Comparison of ENCODE assay signal across 11 cellular contexts in genomic region chr9:35078066-35078465, GRCh38. TPM values are rescaled to one million over a fixed set of nuclear protein-coding genes. Genes with fewer than 3 reads are reported as not detected.
DNase-seq lines count a peak whose midpoint lies in the region; ATAC-seq, FAIRE-seq and TF ChIP-seq lines count a peak whose summit lies in the region.
"Had no signal": no experiment of that assay in that cellular context is flagged by ENCODE, and none has a peak within 500 bp of the region (broad histone marks: within the 10 kb centered on the region; RNA-seq: fewer than 3 reads in every experiment).

No MANE protein-coding gene starts in this region.

- H3K9me3 Mint-ChIP-seq in stimulated activated naive CD8-positive, alpha-beta T cell treated with anti-CD3 and anti-CD28 coated beads, Interleukin-15, Interleukin-2, amounts not matched to agents 100 ng/mL and 50 ng/mL, for 24 hours = no peaks in the 10 kb centered on the region
- H3K9me3 Mint-ChIP-seq in WTC11 = no peaks in the 10 kb centered on the region

- H3K27me3 ChIP-seq in iPS-15b (ENCODE audit: control insufficient read depth, insufficient read depth, low read length) = no peaks in the 10 kb centered on the region
- no peaks in the 10 kb centered on the region for H3K27me3 ChIP-seq in aorta (ENCODE audit: control insufficient read depth in 1 of 2, insufficient read depth in 2 of 2, low read length in 1 of 2)

- no peak for TF ChIP-seq CTCF in WTC11 (IDR thresholded peaks at IDR 0.05)

- H3K4me1 ChIP-seq in iPS-15b (ENCODE audit: control insufficient read depth, insufficient read depth, low read length) = peaks cover 8% of the 10 kb centered on the region
- no peaks in the 10 kb centered on the region for H3K4me1 ChIP-seq in aorta (ENCODE audit: control insufficient read depth in 1 of 2, insufficient read depth in 2 of 2, low read length in 2 of 2)

- peaks cover 30% of the 10 kb centered on the region for H3K36me3 ChIP-seq in iPS-15b (ENCODE audit: control insufficient read depth, insufficient read depth, low read length)
- H3K36me3 ChIP-seq in aorta (ENCODE audit: control insufficient read depth in 1 of 2, insufficient read depth in 2 of 2, low read length in 1 of 2) = no peaks in the 10 kb centered on the region

- CTCF ChIA-PET in WTC11 (lab: Charles Lee) = interaction anchor here (1.1 to 1.9 kb wide), 2 partner anchors 38 to 376 kb away, joined by 3 to 6 read pairs; no protein-coding TSS in a partner anchor

- FAIRE-seq in RCC 7860 (lab: Jason Lieb, UNC) = no peak

- ATAC-seq in stimulated activated naive CD8-positive, alpha-beta T cell treated with anti-CD3 and anti-CD28 coated beads, Interleukin-15, Interleukin-2, amounts not matched to agents 100 U/mL and 50 U/mL, for 24 hours = no peak
- ATAC-seq in WTC11 = no peak
- ATAC-seq in aorta (ENCODE audit: low FRiP score) = no peak

- no peak for DNase-seq in stimulated activated naive CD8-positive, alpha-beta T cell treated with anti-CD3 and anti-CD28 coated beads, Interleukin-15, Interleukin-2, amounts not matched to agents 100 U/mL and 50 U/mL, for 24 hours
- no peak for DNase-seq in WTC11 (ENCODE audit: low spot score)
- no peak for DNase-seq in SIG-M5 treated with dmso at 0.1 percent for 504 hours (lab: John Stamatoyannopoulos, UW; ENCODE audit: unreplicated experiment)
- no peak for DNase-seq in RCC 7860 (ENCODE audit: low spot score)
- DNase-seq in NCI-H1417 (lab: John Stamatoyannopoulos, UW) = no peak
- no peak for DNase-seq in aorta
- DNase-seq: NCI-H1436; stimulated activated CD8-positive, alpha-beta memory T cell treated with anti-CD3 and anti-CD28 coated beads, Interleukin-4, amount 100 ng/mL, for 48 hours; SW 1271 had no signal

- H3K9me3 ChIP-seq in iPS-15b (ENCODE audit: control insufficient read depth, insufficient read depth, low read length) (no peaks in the 10 kb centered on the region), aorta (ENCODE audit: control insufficient read depth, low read length) (no peaks in the 10 kb centered on the region)

- H3K36me3 Mint-ChIP-seq in stimulated activated naive CD8-positive, alpha-beta T cell treated with anti-CD3 and anti-CD28 coated beads, Interleukin-15, Interleukin-2, amounts not matched to agents 100 ng/mL and 50 ng/mL, for 24 hours (ENCODE audit: low read depth) = peaks cover 41% of the 10 kb centered on the region
- peaks cover 47% of the 10 kb centered on the region for H3K36me3 Mint-ChIP-seq in WTC11

- POLR2A ChIA-PET in WTC11 (lab: Charles Lee) = interaction anchor here (2.2 kb wide), 1 partner anchor 19 kb away, joined by 9 read pairs; the partner anchor contains the start of gene PIGO

- intact Hi-C loops in aorta (cut with DNase I) = loop anchor here in 1 of 2 donors (10.0 kb wide), 1 partner anchor 413 kb away; the partner anchor contains the start of gene CCL27

- peaks cover 37% of the 10 kb centered on the region for H3K4me1 Mint-ChIP-seq in stimulated activated naive CD8-positive, alpha-beta T cell treated with anti-CD3 and anti-CD28 coated beads, Interleukin-15, Interleukin-2, amounts not matched to agents 100 ng/mL and 50 ng/mL, for 24 hours (ENCODE audit: low read depth)
- peaks cover 16% of the 10 kb centered on the region for H3K4me1 Mint-ChIP-seq in WTC11

- no peaks in the 10 kb centered on the region for H3K27me3 Mint-ChIP-seq in stimulated activated naive CD8-positive, alpha-beta T cell treated with anti-CD3 and anti-CD28 coated beads, Interleukin-15, Interleukin-2, amounts not matched to agents 100 ng/mL and 50 ng/mL, for 24 hours
- H3K27me3 Mint-ChIP-seq in WTC11 (ENCODE audit: low read depth) = no peaks in the 10 kb centered on the region

- peak overlapping the region; percentile 98 for H3K4me3 ChIP-seq in iPS-15b (ENCODE audit: low read depth, low read length)
- H3K4me3 ChIP-seq in aorta (ENCODE audit: low read length in 2 of 2) = no peak overlapping the region

- peak overlapping the region; percentile 14 for H3K9ac ChIP-seq in iPS-15b (ENCODE audit: low read depth, low read length)

- no peak overlapping the region for H3K27ac ChIP-seq in aorta (ENCODE audit: low read depth in 1 of 2, low read length in 2 of 2)

- no peak overlapping the region for H3K27ac Mint-ChIP-seq in stimulated activated naive CD8-positive, alpha-beta T cell treated with anti-CD3 and anti-CD28 coated beads, Interleukin-15, Interleukin-2, amounts not matched to agents 100 ng/mL and 50 ng/mL, for 24 hours
- no peak overlapping the region; the same call in 1 of the 2 replicates for H3K27ac Mint-ChIP-seq in WTC11

- peak overlapping the region; percentile 90 for H3K4me3 Mint-ChIP-seq in stimulated activated naive CD8-positive, alpha-beta T cell treated with anti-CD3 and anti-CD28 coated beads, Interleukin-15, Interleukin-2, amounts not matched to agents 100 ng/mL and 50 ng/mL, for 24 hours
- H3K4me3 Mint-ChIP-seq in WTC11 = peak overlapping the region; percentile 92

- 61 to 62% methylated on average over 4 of the region's 4 CpGs for WGBS in aorta, 2 donors

TF ChIP-seq in WTC11, 78 proteins besides CTCF, POLR2A, EP300 and RAD21:
- no peak for TF ChIP-seq AR (CRISPR knock-in tag; IDR thresholded peaks at IDR 0.05)
TF ChIP-seq in WTC11: peak in this region for 0.

RNA-seq across cellular contexts. Expression of gene FANCG, which starts 1.7 kb away (rescaled TPM):
- 80.9 to 108 TPM (median 89.1 TPM) in 3 replicates for total RNA-seq in WTC11 (2021)
- 10 to 100 TPM in 1 of 2 donors, 1 to 10 TPM in 1; 7.8 to 17.8 TPM for total RNA-seq in aorta
- 10 to 100 TPM in 1 of 2 donors, 1 to 10 TPM in 1; 3.6 to 17.3 TPM for polyA plus RNA-seq in aorta

RNA-seq across cellular contexts. Expression of gene VCP, which starts 5.6 kb away (rescaled TPM):
- total RNA-seq in WTC11 (2021) = 305 to 386 TPM (median 329 TPM) in 3 replicates
- 100 to 1,000 TPM; 187 to 192 TPM for total RNA-seq in aorta
- polyA plus RNA-seq in aorta = 10 to 100 TPM; 50.5 to 70.9 TPM

RNA-seq across cellular contexts. Expression of gene PIGO, which starts 18.3 kb away (rescaled TPM):
- total RNA-seq in WTC11 (2021) (23.8 to 33.3 TPM (median 31.3 TPM) in 3 replicates), aorta (10 to 100 TPM; 12.0 to 16.8 TPM)
- polyA plus RNA-seq in aorta = 10 to 100 TPM in 1 of 2 donors, 1 to 10 TPM in 1; 8.8 to 22.5 TPM

RNA-seq across cellular contexts. Expression of gene STOML2, which starts 24.9 kb away (rescaled TPM):
- total RNA-seq in WTC11 (2021) (208 to 214 TPM (median 210 TPM) in 3 replicates), aorta (10 to 100 TPM; 47.2 to 49.2 TPM)
- 10 to 100 TPM; 74.5 to 85.3 TPM for polyA plus RNA-seq in aorta

RNA-seq across cellular contexts. Expression of gene ATOSB, which starts 37.6 kb away (rescaled TPM):
- total RNA-seq in WTC11 (2021) = 4.7 to 8.7 TPM (median 5.4 TPM) in 3 replicates
- total RNA-seq in aorta = 10 to 100 TPM; 25.4 to 29.6 TPM
- polyA plus RNA-seq in aorta = 10 to 100 TPM; 11.8 to 34.0 TPM
